In the genomic region with DNA sequence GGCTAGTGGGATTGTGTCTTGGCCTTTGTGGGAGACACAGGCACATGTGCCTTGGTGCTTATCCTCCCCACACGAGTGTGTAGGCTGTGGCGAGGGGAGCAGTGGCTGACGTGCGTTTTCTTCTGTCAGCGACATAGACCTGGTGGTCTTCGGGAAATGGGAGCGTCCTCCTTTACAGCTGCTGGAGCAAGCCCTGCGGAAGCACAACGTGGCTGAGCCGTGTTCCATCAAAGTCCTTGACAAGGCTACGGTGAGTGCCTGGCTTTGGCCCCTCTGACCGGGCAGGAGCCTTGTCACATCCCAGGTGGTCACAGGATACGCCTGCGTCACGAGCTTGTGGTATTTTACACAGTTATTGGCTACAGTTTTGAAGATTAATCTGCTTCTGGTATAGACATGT, we compare ENCODE assay signal across 30 cellular contexts. TPM values are rescaled to one million over a fixed set of nuclear protein-coding genes. Genes with fewer than 3 reads are reported as not detected.
A peak's percentile ranks its signal among the peaks of the same experiment; 100 is the strongest.
DNase-seq lines count a peak whose midpoint lies in the region; ATAC-seq and TF ChIP-seq lines count a peak whose summit lies in the region.
"Had no signal": no experiment of that assay in that cellular context is flagged by ENCODE, and none has a peak within 500 bp of the region (broad histone marks: within the 10 kb centered on the region; RNA-seq: fewer than 3 reads in every experiment).

No MANE protein-coding gene starts in this region.

- no peaks in the 10 kb centered on the region for H3K27me3 ChIP-seq in breast epithelium
- no peaks in the 10 kb centered on the region for H3K27me3 ChIP-seq in neuronal stem cell (ENCODE audit: control insufficient read depth in 3 of 3, insufficient read depth in 3 of 3, low read depth in 1 of 3, low read length in 3 of 3)
- H3K27me3 ChIP-seq: BLaER1 treated with 17β-estradiol and CSF1 and Interleukin-3, amounts not matched to agents 10 nM and 100 nM; tibial artery had no signal

- H3K4me3 ChIP-seq in breast epithelium (no peak overlapping the region), neuronal stem cell (ENCODE audit: low read length in 2 of 2) (peak overlapping the region in 1 of 2 donors; percentile 10)
- H3K4me3 ChIP-seq: BLaER1 treated with 17β-estradiol and CSF1 and Interleukin-3, amounts not matched to agents 10 nM and 100 nM; HAP-1; SK-N-MC; skin epidermis; tibial artery had no signal

- H2AFZ ChIP-seq in neuronal stem cell (ENCODE audit: low read length): no peak overlapping the region

- H3K9ac ChIP-seq in neuronal stem cell (ENCODE audit: low read depth, low read length, poor library complexity): no peak overlapping the region
- H3K9ac ChIP-seq: BLaER1 treated with 17β-estradiol and CSF1 and Interleukin-3, amounts not matched to agents 10 nM and 100 nM had no signal

- no peak for DNase-seq in MCF 10A (ENCODE audit: unreplicated experiment)
- DNase-seq in breast epithelium (ENCODE audit: low spot score in 2 of 2): no peak
- DNase-seq in neuronal stem cell (ENCODE audit: low spot score): no peak
- no peak for DNase-seq in GM13976 (ENCODE audit: low spot score)
- DNase-seq in DMS114 treated with DMSO at 0.1 percent for 48 hours (lab: John Stamatoyannopoulos, UW; ENCODE audit: unreplicated experiment): no peak
- DNase-seq: activated CD4-positive, alpha-beta T cell treated with anti-CD3 and anti-CD28 coated beads, Interleukin-2, amount 50 U/mL, for 48 hours; activated naive CD4-positive, alpha-beta T cell treated with anti-CD3 and anti-CD28 coated beads, Interleukin-2, amount 10 ng/mL, durations not matched to agents 7 days and 5 days; activated T-cell treated with anti-CD3 and anti-CD28 coated beads for 4 hours; anterior cingulate cortex; COR-L47; DMS53; effector CD4-positive, alpha-beta T cell; hippocampal formation; left cardiac atrium; NCI-H1417; NCI-H2081; NCI-H524 treated with DMSO at 0.1 percent for 48 hours; OCI-M1; retina; stimulated activated CD4-positive, alpha-beta T cell treated with anti-CD3 and anti-CD28 coated beads, Interleukin-1b, Interleukin-23, amount 100 ng/mL, for 48 hours had no signal

- no peaks in the 10 kb centered on the region for H3K9me3 ChIP-seq in breast epithelium
- no peaks in the 10 kb centered on the region for H3K9me3 ChIP-seq in neuronal stem cell (replicated peaks in 1 of 2; ENCODE audit: control insufficient read depth in 2 of 2, insufficient read depth in 1 of 2, low read depth in 1 of 2, low read length in 2 of 2)
- H3K9me3 ChIP-seq: BLaER1 treated with 17β-estradiol and CSF1 and Interleukin-3, amounts not matched to agents 10 nM and 100 nM; HAP-1; tibial artery had no signal

- no peak overlapping the region for H4K91ac ChIP-seq in neuronal stem cell (ENCODE audit: low read depth, low read length, poor library complexity)

- no peaks in the 10 kb centered on the region for H3K4me1 Mint-ChIP-seq in MCF 10A (ENCODE audit: insufficient read depth, unreplicated experiment)
- peaks cover 27% of the 10 kb centered on the region for H3K4me1 Mint-ChIP-seq in activated T-helper 17 cell treated with anti-CD3 and anti-CD28 coated beads, Interleukin-2, amount 50 U/mL, for 72 hours

- no peak overlapping the region for H3K4me2 ChIP-seq in neuronal stem cell (ENCODE audit: insufficient read depth, low read length, poor library complexity, severe bottlenecking)
- H3K4me2 ChIP-seq: BLaER1 treated with 17β-estradiol and CSF1 and Interleukin-3, amounts not matched to agents 10 nM and 100 nM had no signal

- no CpG with 5 or more reads among the region's 15 CpGs for WGBS in neuronal stem cell (ENCODE audit: extremely low coverage in 2 of 2, insufficient read length in 2 of 2, insufficient replicate concordance in 1 of 2), 2 donors

- H3K36me3 ChIP-seq in breast epithelium (no peaks in the 10 kb centered on the region), neuronal stem cell (replicated peaks in 1 of 2; ENCODE audit: control insufficient read depth in 2 of 2, insufficient read depth in 2 of 2, low read length in 2 of 2) (peaks cover 30 to 82% of the 10 kb centered on the region in 2 donors)

- ATAC-seq in activated T-helper 17 cell treated with anti-CD3 and anti-CD28 coated beads, Interleukin-2, amount 50 U/mL, for 72 hours (replicated peaks): no peak
- ATAC-seq in HG03139 (IDR thresholded peaks at IDR 0.05; ENCODE audit: unreplicated experiment): no peak
- ATAC-seq: left cardiac atrium had no signal

- H2BK15ac ChIP-seq in neuronal stem cell (ENCODE audit: low read length): no peak overlapping the region

- H3K27ac ChIP-seq in breast epithelium (no peak overlapping the region), neuronal stem cell (replicated peaks; ENCODE audit: low read length) (no peak overlapping the region)
- H3K27ac ChIP-seq: BLaER1 treated with 17β-estradiol and CSF1 and Interleukin-3, amounts not matched to agents 10 nM and 100 nM; epithelial cell of prostate; SK-N-MC; skin epidermis; tibial artery had no signal

- H3K36me3 Mint-ChIP-seq in MCF 10A (ENCODE audit: insufficient read depth, unreplicated experiment): peaks cover 45% of the 10 kb centered on the region
- H3K36me3 Mint-ChIP-seq in activated T-helper 17 cell treated with anti-CD3 and anti-CD28 coated beads, Interleukin-2, amount 50 U/mL, for 72 hours (ENCODE audit: low read depth): peaks cover 90% of the 10 kb centered on the region

- no TSS peak for BruUV-seq in MCF 10A (replicated peaks; lab: Mats Ljungman, UMichigan)

- no peak overlapping the region for H3K4me3 Mint-ChIP-seq in MCF 10A (ENCODE audit: unreplicated experiment)
- no peak overlapping the region for H3K4me3 Mint-ChIP-seq in activated T-helper 17 cell treated with anti-CD3 and anti-CD28 coated beads, Interleukin-2, amount 50 U/mL, for 72 hours
- H3K4me3 Mint-ChIP-seq: activated naive CD4-positive, alpha-beta T cell treated with anti-CD3 and anti-CD28 coated beads, Interleukin-2, amount 10 ng/mL, durations not matched to agents 7 days and 5 days; nephron; T-helper 1 cell treated with Interleukin-12 subunit alpha and Interleukin-12 subunit beta and Interleukin-4 antibody, amounts not matched to agents 30 μg/mL and 1 μg/mL, for 36 hours had no signal

- no peak for TF ChIP-seq CTCF in MCF 10A (IDR thresholded peaks at IDR 0.05; ENCODE audit: unreplicated experiment)
- no peak for TF ChIP-seq CTCF in breast epithelium (IDR thresholded peaks at IDR 0.05)
- no peak for TF ChIP-seq CTCF in GM13976 (IDR thresholded peaks at IDR 0.05; ENCODE audit: borderline replicate concordance, control extremely low read depth, extremely low read depth, insufficient read depth, missing control alignments)

- POLR2A ChIA-PET in MCF 10A (lab: Yijun Ruan, JAX): no interaction called here

- H3K4me1 ChIP-seq in breast epithelium (no peaks in the 10 kb centered on the region), neuronal stem cell (ENCODE audit: control insufficient read depth in 2 of 2, insufficient read depth in 1 of 2, low read depth in 1 of 2, low read length in 2 of 2) (peaks cover 0 to 3% of the 10 kb centered on the region in 2 donors)
- H3K4me1 ChIP-seq: HAP-1 had no signal

- H3K18ac ChIP-seq in neuronal stem cell (ENCODE audit: low read length): no peak overlapping the region

- no peak overlapping the region for H2BK120ac ChIP-seq in neuronal stem cell (ENCODE audit: low read depth, low read length)

- peak overlapping the region; percentile 38 for H3K23ac ChIP-seq in neuronal stem cell (ENCODE audit: low read depth, low read length, poor library complexity)

- H3K27me3 Mint-ChIP-seq in MCF 10A (ENCODE audit: insufficient read depth, unreplicated experiment): no peaks in the 10 kb centered on the region
- H3K27me3 Mint-ChIP-seq in activated T-helper 17 cell treated with anti-CD3 and anti-CD28 coated beads, Interleukin-2, amount 50 U/mL, for 72 hours: no peaks in the 10 kb centered on the region
- H3K27me3 Mint-ChIP-seq: activated naive CD4-positive, alpha-beta T cell treated with anti-CD3 and anti-CD28 coated beads, Interleukin-2, amount 10 ng/mL, durations not matched to agents 7 days and 5 days had no signal

- H3K9me3 Mint-ChIP-seq in MCF 10A (ENCODE audit: unreplicated experiment): no peaks in the 10 kb centered on the region
- H3K9me3 Mint-ChIP-seq in activated T-helper 17 cell treated with anti-CD3 and anti-CD28 coated beads, Interleukin-2, amount 50 U/mL, for 72 hours: no peaks in the 10 kb centered on the region
- H3K9me3 Mint-ChIP-seq: activated naive CD4-positive, alpha-beta T cell treated with anti-CD3 and anti-CD28 coated beads, Interleukin-2, amount 10 ng/mL, durations not matched to agents 7 days and 5 days; nephron; T-helper 1 cell treated with Interleukin-12 subunit alpha and Interleukin-12 subunit beta and Interleukin-4 antibody, amounts not matched to agents 30 μg/mL and 1 μg/mL, for 36 hours had no signal

- in situ Hi-C loops in GM13976 (cut with MboI; ENCODE audit: low sequenced_read_pairs, unreplicated experiment): loop anchor here (25.0 kb wide), 2 partner anchors 102 to 1252 kb away; a partner anchor contains a TSS

- H2BK12ac ChIP-seq in neuronal stem cell (ENCODE audit: low read length): no peak overlapping the region

- H3K14ac ChIP-seq in neuronal stem cell (ENCODE audit: low read length): no peak overlapping the region

- no peak overlapping the region for H4K8ac ChIP-seq in neuronal stem cell (ENCODE audit: low read depth, low read length)

- no peak for TF ChIP-seq POLR2A in breast epithelium (IDR thresholded peaks at IDR 0.05)

- peaks cover 16% of the 10 kb centered on the region for H3K79me1 ChIP-seq in neuronal stem cell (ENCODE audit: low read depth, low read length)

- intact Hi-C loops in MCF 10A (cut with micrococcal nuclease): loop anchor here (10.0 kb wide), 2 partner anchors 245 to 365 kb away; a partner anchor contains a TSS
- intact Hi-C loops in breast epithelium (cut with DNase I; ENCODE audit: low total_unique reads): loop anchor here (5.0 kb wide), 1 partner anchor 1072 kb away; no protein-coding TSS in a partner anchor

- CTCF ChIA-PET in MCF 10A (lab: Yijun Ruan, JAX): interaction anchor here (0.9 kb wide), 1 partner anchor 46 kb away, joined by 3 read pairs; no protein-coding TSS in a partner anchor

- peak overlapping the region; percentile 59 for H3K27ac Mint-ChIP-seq in MCF 10A (ENCODE audit: low read depth, unreplicated experiment)
- peak overlapping the region; percentile 73 for H3K27ac Mint-ChIP-seq in activated T-helper 17 cell treated with anti-CD3 and anti-CD28 coated beads, Interleukin-2, amount 50 U/mL, for 72 hours
- H3K27ac Mint-ChIP-seq: activated naive CD4-positive, alpha-beta T cell treated with anti-CD3 and anti-CD28 coated beads, Interleukin-2, amount 10 ng/mL, durations not matched to agents 7 days and 5 days; nephron; T-helper 1 cell treated with Interleukin-12 subunit alpha and Interleukin-12 subunit beta and Interleukin-4 antibody, amounts not matched to agents 30 μg/mL and 1 μg/mL, for 36 hours had no signal

- no peak overlapping the region for H3K4ac ChIP-seq in neuronal stem cell (ENCODE audit: low read length)

- H2AK5ac ChIP-seq in neuronal stem cell (ENCODE audit: low read depth, low read length): no peak overlapping the region

- H2BK5ac ChIP-seq in neuronal stem cell (ENCODE audit: low read length): no peak overlapping the region

RNA-seq across cellular contexts. Expression of a gene that starts 26.4 kb away (rescaled TPM):
- total RNA-seq in MCF 10A (2022) (25.6 and 27.6 TPM in 2 replicates), breast epithelium (10 to 100 TPM; 24.1 to 26.2 (median 24.8) TPM)
- total RNA-seq in activated T-helper 17 cell treated with anti-CD3 and anti-CD28 coated beads, Interleukin-2, amount 50 U/mL, for 72 hours: 10 to 100 TPM; 39.0 to 52.4 TPM
- 27.1 TPM for polyA plus RNA-seq in neuronal stem cell (2013, experiment 1 of 2)
- 25.7 TPM for polyA plus RNA-seq in neuronal stem cell (2013, experiment 2 of 2)
